20 cellular contexts compared by ENCODE assay signal in genomic region chr17:3596804-3597464, GRCh38. TPM values are rescaled to one million over a fixed set of nuclear protein-coding genes. Genes with fewer than 3 reads are reported as not detected.
"Had no signal": no experiment of that assay in that cellular context is flagged by ENCODE, and none has a peak within 500 bp of the region (broad histone marks: within the 10 kb centered on the region; RNA-seq: fewer than 3 reads in every experiment).

No MANE protein-coding gene starts in this region.

- H3K4me1 ChIP-seq: left lung, right lobe of liver, suprapubic skin, thyroid gland had no signal

- H3K27me3 ChIP-seq: dorsolateral prefrontal cortex, heart right ventricle, left lung, ovary, right lobe of liver, suprapubic skin, thyroid gland had no signal

- H3K36me3 ChIP-seq: left lung, ovary, thyroid gland had no signal

- DNase-seq: cortex of kidney; dorsolateral prefrontal cortex; effector CD8-positive, alpha-beta T cell; heart right ventricle; islet precursor cell; left lung; naive thymus-derived CD4-positive, alpha-beta T cell; nucleus accumbens; ovary; stimulated activated CD4-positive, alpha-beta T cell treated with anti-CD3 and anti-CD28 coated beads, Interleukin-4, amount 100 ng/mL, for 1 hour; stimulated activated CD8-positive, alpha-beta memory T cell treated with anti-CD3 and anti-CD28 coated beads, Interleukin-4, amount 100 ng/mL, for 48 hours; stimulated activated naive CD8-positive, alpha-beta T cell treated with anti-CD3 and anti-CD28 coated beads, Interleukin-15, Interleukin-2, amounts not matched to agents 100 U/mL and 50 U/mL, for 24 hours; thyroid gland had no signal

- FAIRE-seq: endometrium, frontal cortex had no signal

- ATAC-seq: esophagus mucosa; heart right ventricle; left lung; naive thymus-derived CD4-positive, alpha-beta T cell; right lobe of liver; stimulated activated effector memory CD8-positive, alpha-beta T cell treated with anti-CD3 and anti-CD28 coated beads, Interleukin-12 subunit alpha, Interleukin-12 subunit beta, amount 100 ng/mL, for 72 hours; stimulated activated naive CD8-positive, alpha-beta T cell treated with anti-CD3 and anti-CD28 coated beads, Interleukin-15, Interleukin-2, amounts not matched to agents 100 U/mL and 50 U/mL, for 24 hours had no signal

- H3K27ac ChIP-seq: heart right ventricle, left lung, ovary, right lobe of liver, suprapubic skin, thyroid gland had no signal

- H3K9me3 ChIP-seq: heart right ventricle, left lung, ovary, right lobe of liver, suprapubic skin, thyroid gland had no signal

- H3K4me3 ChIP-seq: dorsolateral prefrontal cortex, heart right ventricle, left lung, lung, ovary, right lobe of liver, suprapubic skin, thyroid gland had no signal

RNA-seq across cellular contexts. Expression of gene TRPV3, which starts 39.3 kb away (rescaled TPM):
- polyA plus RNA-seq: naive thymus-derived CD4-positive, alpha-beta T cell had no signal
